14 cellular contexts compared by ENCODE assay signal in genomic region chr16:27703545-27703944, GRCh38.
A peak's percentile ranks its signal among the peaks of the same experiment; 100 is the strongest.
DNase-seq lines count a peak whose midpoint lies in the region; ATAC-seq, FAIRE-seq and TF ChIP-seq lines count a peak whose summit lies in the region.
"Had no signal": no experiment of that assay in that cellular context is flagged by ENCODE, and none has a peak within 500 bp of the region (broad histone marks: within the 10 kb centered on the region; RNA-seq: fewer than 3 reads in every experiment).

No MANE protein-coding gene starts in this region.

- H3K4me3 Mint-ChIP-seq in activated naive CD8-positive, alpha-beta T cell treated with anti-CD3 and anti-CD28 coated beads for 36 hours = no peak overlapping the region

- H4K8ac ChIP-seq in IMR-90 (ENCODE audit: low read depth in 2 of 2, low read length in 2 of 2) = peak overlapping the region in 1 of 2 experiments; percentile 53; a peak in 2 of 4 replicates

- in situ Hi-C loops in IMR-90 (cut with MboI; ENCODE audit: low sequenced_read_pairs) = no loop called here

- H3K14ac ChIP-seq in IMR-90 (replicated peaks; ENCODE audit: low read depth, low read length) = no peak overlapping the region

- H3K4me3 ChIP-seq in A673 (ENCODE audit: low read depth, low read length, poor library complexity, severe bottlenecking) = no peak overlapping the region
- H3K4me3 ChIP-seq in IMR-90 (ENCODE audit: insufficient read depth, low read depth, low read length) = no peak overlapping the region
- H3K4me3 ChIP-seq in small intestine (ENCODE audit: low read depth in 1 of 2, low read length in 2 of 2) = no peak overlapping the region
- H3K4me3 ChIP-seq: left ventricle myocardium inferior had no signal

- H3K9me3 Mint-ChIP-seq in activated naive CD8-positive, alpha-beta T cell treated with anti-CD3 and anti-CD28 coated beads for 36 hours = no peaks in the 10 kb centered on the region

- peaks cover 2% of the 10 kb centered on the region; the same call in 1 of the 2 replicates for H3K9me1 ChIP-seq in IMR-90 (ENCODE audit: insufficient read depth, low read length)

- H4K20me1 ChIP-seq in IMR-90 (ENCODE audit: insufficient read depth, low read length) = no peaks in the 10 kb centered on the region; the same call in 1 of the 2 replicates

- intact Hi-C loops in A673 (cut with micrococcal nuclease; ENCODE audit: unreplicated experiment) = no loop called here
- intact Hi-C loops in IMR-90 (cut with micrococcal nuclease) = no loop called here

- H4K5ac ChIP-seq in IMR-90 (ENCODE audit: low read depth, low read length) = no peak overlapping the region

- CTCF ChIA-PET in A673 (lab: Charles Lee) = interaction anchor here (0.5 kb wide), 1 partner anchor 11 kb away, joined by 3 read pairs; no protein-coding TSS in a partner anchor
- CTCF ChIA-PET in IMR-90 (lab: Yijun Ruan, JAX) = no interaction called here

- H3K27me3 ChIP-seq in A673 (replicated peaks; ENCODE audit: insufficient read depth, low read depth, low read length, poor library complexity) (no peaks in the 10 kb centered on the region), IMR-90 (ENCODE audit: control insufficient read depth, insufficient read depth, low read length) (no peaks in the 10 kb centered on the region), small intestine (ENCODE audit: control insufficient read depth in 2 of 2, insufficient read depth in 2 of 2, low read length in 2 of 2) (no peaks in the 10 kb centered on the region)

- no peak for FAIRE-seq in small intestine (lab: Jason Lieb, UNC)

- DNase-seq in A673 (ENCODE audit: low spot score) (peak; percentile 68), IMR-90 (peak; percentile 21), dermis blood vessel endothelial cell (peak; percentile 82), mesenteric fat pad (ENCODE audit: low spot score) (peak; percentile 16), small intestine (no peak)
- no peak for DNase-seq in activated naive CD8-positive, alpha-beta T cell treated with anti-CD3 and anti-CD28 coated beads for 36 hours
- DNase-seq: ACHN, activated gamma-delta T cell treated with Interleukin-2 at 50 U/mL for 16 hours, caudate nucleus, hippocampal formation, left ventricle myocardium inferior, WERI-Rb-1 had no signal

- no peaks in the 10 kb centered on the region for H3K36me3 Mint-ChIP-seq in activated naive CD8-positive, alpha-beta T cell treated with anti-CD3 and anti-CD28 coated beads for 36 hours

- H2AFZ ChIP-seq in IMR-90 (replicated peaks; ENCODE audit: low read length, poor library complexity) = peak overlapping the region; percentile 41

- H3K9ac ChIP-seq in IMR-90 (ENCODE audit: low read depth, low read length) = no peak overlapping the region

- no peak overlapping the region for H3K18ac ChIP-seq in IMR-90 (ENCODE audit: low read depth, low read length)

- H2BK5ac ChIP-seq in IMR-90 (ENCODE audit: low read depth, low read length, poor library complexity, severe bottlenecking) = no peak overlapping the region

- no peak overlapping the region for H2BK15ac ChIP-seq in IMR-90 (ENCODE audit: low read depth, low read length)

- TF ChIP-seq RAD21 in IMR-90 (IDR thresholded peaks at IDR 0.05; ENCODE audit: low read length) = no peak

- H3K27me3 Mint-ChIP-seq in activated naive CD8-positive, alpha-beta T cell treated with anti-CD3 and anti-CD28 coated beads for 36 hours = no peaks in the 10 kb centered on the region

- no peak overlapping the region for H2AK9ac ChIP-seq in IMR-90 (replicated peaks; ENCODE audit: low read depth, low read length, poor library complexity)

- TF ChIP-seq POLR2A in IMR-90 (IDR thresholded peaks at IDR 0.05; ENCODE audit: low read depth, low read length) = no peak

- WGBS in IMR-90 (ENCODE audit: extremely low coverage in 2 of 2, insufficient read length in 1 of 2), 2 experiments = no CpG with 5 or more reads among the region's 5 CpGs
- 63 to 85% (median 73%) methylated on average over 5 of the region's 5 CpGs for WGBS in small intestine, 3 donors

- H3K23ac ChIP-seq in IMR-90 (ENCODE audit: low read depth, low read length) = no peak overlapping the region

- TF ChIP-seq CTCF in A673 (conservative IDR thresholded peaks at IDR 0.05; ENCODE audit: low read depth, low read length) = no peak
- TF ChIP-seq CTCF in IMR-90 (conservative IDR thresholded peaks at IDR 0.05; ENCODE audit: low read depth, low read length) = no peak

- H3K9me3 ChIP-seq in A673 (ENCODE audit: low read depth, low read length, poor library complexity, severe bottlenecking) (no peaks in the 10 kb centered on the region), IMR-90 (ENCODE audit: control insufficient read depth, insufficient read depth, low read length) (no peaks in the 10 kb centered on the region), small intestine (ENCODE audit: control insufficient read depth, low read depth) (no peaks in the 10 kb centered on the region)
- H3K9me3 ChIP-seq: left ventricle myocardium inferior had no signal

- no peak overlapping the region for H3K4me2 ChIP-seq in IMR-90 (ENCODE audit: low read depth, low read length)

- no peaks in the 10 kb centered on the region for H3K4me1 Mint-ChIP-seq in activated naive CD8-positive, alpha-beta T cell treated with anti-CD3 and anti-CD28 coated beads for 36 hours

- dilution Hi-C loops in IMR-90 (cut with HindIII; ENCODE audit: low sequenced_read_pairs, unreplicated experiment) = no loop called here

- no peak overlapping the region for H2AK5ac ChIP-seq in IMR-90 (ENCODE audit: low read depth, low read length)

- no peaks in the 10 kb centered on the region for H3K79me1 ChIP-seq in IMR-90 (ENCODE audit: low read depth in 1 of 2, low read length in 2 of 2)

- no peak overlapping the region for H2BK120ac ChIP-seq in IMR-90 (ENCODE audit: low read depth, low read length)

- no peak overlapping the region for H3K27ac Mint-ChIP-seq in activated naive CD8-positive, alpha-beta T cell treated with anti-CD3 and anti-CD28 coated beads for 36 hours

- H3K27ac ChIP-seq in A673 (ENCODE audit: low read depth, low read length, poor library complexity, severe bottlenecking) (no peak overlapping the region), IMR-90 (ENCODE audit: insufficient read depth, low read length) (no peak overlapping the region), small intestine (ENCODE audit: low read depth in 1 of 2, low read length in 1 of 2) (no peak overlapping the region)
- H3K27ac ChIP-seq: left ventricle myocardium inferior had no signal

- BruUV-seq in A673 (replicated peaks; lab: Mats Ljungman, UMichigan) (no TSS peak), IMR-90 (replicated peaks; lab: Mats Ljungman, UMichigan) (no TSS peak)

- no peak overlapping the region for H2BK20ac ChIP-seq in IMR-90 (ENCODE audit: low read depth, low read length)

- POLR2A ChIA-PET in A673 (lab: Charles Lee; ENCODE audit: low non-redundant PET) (interaction anchor here (0.7 kb wide), 1 partner anchor 12 kb away, joined by 6 read pairs; no protein-coding TSS in a partner anchor), IMR-90 (lab: Charles Lee; ENCODE audit: unreplicated experiment) (no interaction called here)

- H3K56ac ChIP-seq in IMR-90 (ENCODE audit: extremely low read depth, insufficient read depth, low read length) = no peak overlapping the region

- no peak overlapping the region for H3K4ac ChIP-seq in IMR-90 (ENCODE audit: low read depth, low read length)

- H3K4me1 ChIP-seq in A673 (ENCODE audit: insufficient read depth, low read length, poor library complexity, severe bottlenecking) (peaks cover 7% of the 10 kb centered on the region), IMR-90 (ENCODE audit: control insufficient read depth, insufficient read depth, low read length) (peaks cover 4% of the 10 kb centered on the region; the same call in 1 of the 2 replicates), small intestine (ENCODE audit: control insufficient read depth in 2 of 2, insufficient read depth in 1 of 2, low read depth in 1 of 2, low read length in 1 of 2) (no peaks in the 10 kb centered on the region)

- no peaks in the 10 kb centered on the region for H3K36me3 ChIP-seq in A673 (ENCODE audit: insufficient read depth, low read length, poor library complexity, severe bottlenecking)
- peaks cover 16% of the 10 kb centered on the region for H3K36me3 ChIP-seq in IMR-90 (ENCODE audit: control insufficient read depth, insufficient read depth, low read length)
- peaks cover 0 to 1% of the 10 kb centered on the region in 2 donors for H3K36me3 ChIP-seq in small intestine (ENCODE audit: control insufficient read depth in 2 of 2, insufficient read depth in 2 of 2, low read length in 2 of 2)

- no peak overlapping the region for H4K91ac ChIP-seq in IMR-90 (ENCODE audit: insufficient read depth, low read depth, low read length)

- peak; percentile 82 for ATAC-seq in IMR-90 (ENCODE audit: low read depth)
- ATAC-seq in GM21576 (IDR thresholded peaks at IDR 0.05; ENCODE audit: unreplicated experiment) = no peak
- ATAC-seq in GM21447 (IDR thresholded peaks at IDR 0.05; ENCODE audit: unreplicated experiment) = no peak

TF ChIP-seq in IMR-90, 13 proteins besides CTCF, POLR2A, EP300 and RAD21 (continues in another document):
- TF ChIP-seq USF2 (IDR thresholded peaks at IDR 0.05; ENCODE audit: low read depth, low read length) (no peak), MAFK (IDR thresholded peaks at IDR 0.05; ENCODE audit: low read depth, low read length) (no peak), FOS (IDR thresholded peaks at IDR 0.05; ENCODE audit: low read depth, low read length) (no peak), RCOR1 (IDR thresholded peaks at IDR 0.05; ENCODE audit: insufficient replicate concordance, low read length) (no peak), CEBPB (IDR thresholded peaks at IDR 0.05; ENCODE audit: low read depth, low read length) (no peak), MAZ (IDR thresholded peaks at IDR 0.05; ENCODE audit: borderline replicate concordance, low read depth, low read length) (no peak), RFX5 (IDR thresholded peaks at IDR 0.05; ENCODE audit: low read depth, low read length) (no peak), BHLHE40 (IDR thresholded peaks at IDR 0.05; ENCODE audit: low read depth, low read length) (no peak), SMC3 (IDR thresholded peaks at IDR 0.05; ENCODE audit: low read depth, low read length) (no peak), MXI1 (IDR thresholded peaks at IDR 0.05; ENCODE audit: borderline replicate concordance, low read depth, low read length) (no peak)

Comparison
In these comparisons a context has a peak if more than half of its experiments do, and no peak if none do; other contexts are left out.
1. DNase-seq: peak in A673 (single experiment), IMR-90 (single experiment), dermis blood vessel endothelial cell (single experiment) and mesenteric fat pad (single experiment); none in activated naive CD8-positive, alpha-beta T cell treated with anti-CD3 and anti-CD28 coated beads for 36 hours (single experiment) and small intestine (single experiment).